ENCODE assay signal across 12 cellular contexts in genomic region chr19:42048992-42049391, GRCh38. TPM values are rescaled to one million over a fixed set of nuclear protein-coding genes. Genes with fewer than 3 reads are reported as not detected.
A peak's percentile ranks its signal among the peaks of the same experiment; 100 is the strongest.
DNase-seq lines count a peak whose midpoint lies in the region; ATAC-seq and TF ChIP-seq lines count a peak whose summit lies in the region.
"Had no signal": no experiment of that assay in that cellular context is flagged by ENCODE, and none has a peak within 500 bp of the region (broad histone marks: within the 10 kb centered on the region; RNA-seq: fewer than 3 reads in every experiment).

No MANE protein-coding gene starts in this region.

- ATAC-seq in GM21360 (IDR thresholded peaks at IDR 0.05; ENCODE audit: unreplicated experiment) = no peak
- ATAC-seq: sciatic nerve had no signal

- DNase-seq in activated naive CD4-positive, alpha-beta T cell treated with anti-CD3 and anti-CD28 coated beads, Interleukin-2, amount 10 ng/mL, durations not matched to agents 7 days and 5 days = peak; percentile 43
- no peak for DNase-seq in activated naive CD4-positive, alpha-beta T cell treated with Interleukin-2 at 50 U/mL for 16 hours
- DNase-seq in NCI-H526 treated with DMSO at 0.1 percent for 48 hours (lab: John Stamatoyannopoulos, UW) = peak; percentile 16
- no peak for DNase-seq in suprapubic skin (ENCODE audit: low spot score in 2 of 2)
- DNase-seq in neural progenitor cell (ENCODE audit: low spot score) = no peak
- DNase-seq in stomach = no peak
- DNase-seq: cortex of kidney, DMS 273 treated with DMSO at 0.1 percent for 48 hours, NCI-H2081 had no signal

- CTCF ChIA-PET in activated naive CD4-positive, alpha-beta T cell treated with anti-CD3 and anti-CD28 coated beads, Interleukin-2, amount 10 ng/mL, durations not matched to agents 7 days and 5 days (lab: Charles Lee) = interaction anchor here (0.6 to 3.0 kb wide), 4 partner anchors 14 to 189 kb away, joined by 3 to 10 read pairs (median 6); partner anchors contain the start of gene RPS19

- H3K4me3 Mint-ChIP-seq in activated naive CD4-positive, alpha-beta T cell treated with anti-CD3 and anti-CD28 coated beads, Interleukin-2, amount 10 ng/mL, durations not matched to agents 7 days and 5 days = peak overlapping the region; percentile 19
- H3K4me3 Mint-ChIP-seq in brain (no peak overlapping the region), neural progenitor cell (no peak overlapping the region)

- no peaks in the 10 kb centered on the region for H3K9me3 Mint-ChIP-seq in activated naive CD4-positive, alpha-beta T cell treated with anti-CD3 and anti-CD28 coated beads, Interleukin-2, amount 10 ng/mL, durations not matched to agents 7 days and 5 days
- no peaks in the 10 kb centered on the region for H3K9me3 Mint-ChIP-seq in brain
- no peaks in the 10 kb centered on the region for H3K9me3 Mint-ChIP-seq in neural progenitor cell

- no peak overlapping the region for H3K9ac ChIP-seq in neural progenitor cell

- TF ChIP-seq CTCF in brain (conservative IDR thresholded peaks at IDR 0.05) (no peak), suprapubic skin (IDR thresholded peaks at IDR 0.05) (no peak), neural progenitor cell (IDR thresholded peaks at IDR 0.05) (no peak), stomach (IDR thresholded peaks at IDR 0.05) (no peak)

- H3K4me1 Mint-ChIP-seq in activated naive CD4-positive, alpha-beta T cell treated with anti-CD3 and anti-CD28 coated beads, Interleukin-2, amount 10 ng/mL, durations not matched to agents 7 days and 5 days = peaks cover 8% of the 10 kb centered on the region
- H3K4me1 Mint-ChIP-seq in brain (no peaks in the 10 kb centered on the region), neural progenitor cell (peaks cover 4% of the 10 kb centered on the region)

- H3K9me3 ChIP-seq in suprapubic skin = no peaks in the 10 kb centered on the region
- H3K9me3 ChIP-seq in neural progenitor cell (ENCODE audit: low read depth) = no peaks in the 10 kb centered on the region
- no peaks in the 10 kb centered on the region for H3K9me3 ChIP-seq in stomach

- H3K4me1 ChIP-seq in suprapubic skin (peaks cover 29% of the 10 kb centered on the region), neural progenitor cell (no peaks in the 10 kb centered on the region), stomach (no peaks in the 10 kb centered on the region)

- H4K20me1 ChIP-seq in neural progenitor cell (ENCODE audit: low read depth) = no peaks in the 10 kb centered on the region

- TF ChIP-seq POLR2A in suprapubic skin (IDR thresholded peaks at IDR 0.05) (no peak), stomach (IDR thresholded peaks at IDR 0.05) (no peak)

- H3K27me3 Mint-ChIP-seq in activated naive CD4-positive, alpha-beta T cell treated with anti-CD3 and anti-CD28 coated beads, Interleukin-2, amount 10 ng/mL, durations not matched to agents 7 days and 5 days = peaks cover 11% of the 10 kb centered on the region
- peaks cover 2% of the 10 kb centered on the region for H3K27me3 Mint-ChIP-seq in brain
- H3K27me3 Mint-ChIP-seq in neural progenitor cell (ENCODE audit: insufficient read depth, low read depth) = peaks cover 5% of the 10 kb centered on the region

- H3K79me2 ChIP-seq in neural progenitor cell (ENCODE audit: low read depth) = no peaks in the 10 kb centered on the region

- intact Hi-C loops in stomach (cut with DNase I; ENCODE audit: low total_unique reads) = no loop called here

- H3K27ac ChIP-seq in suprapubic skin (peak overlapping the region; percentile 9), neural progenitor cell (no peak overlapping the region), stomach (no peak overlapping the region)

- H3K36me3 ChIP-seq in suprapubic skin (no peaks in the 10 kb centered on the region), neural progenitor cell (no peaks in the 10 kb centered on the region), stomach (peaks cover 0 to 50% (median 7%) of the 10 kb centered on the region in 4 donors)

- H3K4me2 ChIP-seq in neural progenitor cell = no peak overlapping the region

- H3K36me3 Mint-ChIP-seq in activated naive CD4-positive, alpha-beta T cell treated with anti-CD3 and anti-CD28 coated beads, Interleukin-2, amount 10 ng/mL, durations not matched to agents 7 days and 5 days = no peaks in the 10 kb centered on the region
- H3K36me3 Mint-ChIP-seq in brain (peaks cover 60% of the 10 kb centered on the region), neural progenitor cell (peaks cover 3% of the 10 kb centered on the region)

- TF ChIP-seq EP300 in suprapubic skin (IDR thresholded peaks at IDR 0.05) = no peak
- TF ChIP-seq EP300 in stomach (IDR thresholded peaks at IDR 0.05) = no peak

- no peak overlapping the region for H2AFZ ChIP-seq in neural progenitor cell (replicated peaks)

- peak overlapping the region; percentile 77 for H3K27ac Mint-ChIP-seq in activated naive CD4-positive, alpha-beta T cell treated with anti-CD3 and anti-CD28 coated beads, Interleukin-2, amount 10 ng/mL, durations not matched to agents 7 days and 5 days
- peak overlapping the region in 3 of 5 experiments; percentile 9 to 55 (median 46) for H3K27ac Mint-ChIP-seq in brain
- no peak overlapping the region for H3K27ac Mint-ChIP-seq in neural progenitor cell

- peak overlapping the region; percentile 25 for H3K4me3 ChIP-seq in suprapubic skin
- no peak overlapping the region for H3K4me3 ChIP-seq in neural progenitor cell
- no peak overlapping the region for H3K4me3 ChIP-seq in stomach

- H3K27me3 ChIP-seq in suprapubic skin (peaks cover under 1% of the 10 kb centered on the region), neural progenitor cell (no peaks in the 10 kb centered on the region), stomach (no peaks in the 10 kb centered on the region)

- 42% methylated on average over 4 of the region's 4 CpGs for whole genome bisulfite sequencing in suprapubic skin
- 21 to 44% (median 33%) methylated on average over 4 of the region's 4 CpGs for WGBS in stomach, 5 donors

- H3F3A ChIP-seq in neural progenitor cell (ENCODE audit: low read depth) = no peaks in the 10 kb centered on the region

RNA-seq across cellular contexts. Expression of gene GRIK5, which starts 21.0 kb away (rescaled TPM):
- 56.5 TPM for polyA plus RNA-seq in brain (ENCODE audit: insufficient read depth, low read depth, low replicate concordance)
- total RNA-seq in suprapubic skin = 1 to 10 TPM in 3 of 4 donors, under 1 TPM in 1; 0.68 to 2.3 (median 1.1) TPM
- total RNA-seq in neural progenitor cell (ENCODE audit: low replicate concordance) = 5.8 and 19.4 TPM in 2 replicates
- total RNA-seq in stomach = 10 to 100 TPM in 2 of 5 donors, 1 to 10 TPM in 3; 2.2 to 74.1 (median 8.3) TPM
- polyA plus RNA-seq in stomach = 1 to 10 TPM in 2 of 3 donors, under 1 TPM in 1; 0.92 to 3.1 (median 1.1) TPM

RNA-seq across cellular contexts. Expression of gene ZNF574, which starts 27.0 kb away (rescaled TPM):
- polyA plus RNA-seq in brain (ENCODE audit: insufficient read depth, low read depth, low replicate concordance) (17.8 TPM), stomach (1 to 10 TPM; 5.5 to 5.7 (median 5.5) TPM)
- total RNA-seq in suprapubic skin (10 to 100 TPM; 31.1 to 42.9 (median 33.5) TPM), neural progenitor cell (ENCODE audit: low replicate concordance) (13.4 and 35.6 TPM in 2 replicates), stomach (10 to 100 TPM in 2 of 5 donors, 1 to 10 TPM in 3; 4.6 to 17.0 (median 8.8) TPM)

RNA-seq across cellular contexts. Expression of gene ATP1A3, which starts 55.0 kb away (rescaled TPM):
- 213 TPM for polyA plus RNA-seq in brain (ENCODE audit: insufficient read depth, low read depth, low replicate concordance)
- not detected for total RNA-seq in suprapubic skin
- 1.6 TPM in 1 of 2 replicates, not detected in the other for total RNA-seq in neural progenitor cell (ENCODE audit: low replicate concordance)
- under 1 TPM in 1 of 5 donors, not detected in 4; 0.29 TPM for total RNA-seq in stomach
- polyA plus RNA-seq in stomach = under 1 TPM in 2 of 3 donors, not detected in 1; 0.12 to 0.45 TPM

Comparison
In these comparisons a context has a peak if more than half of its experiments do, and no peak if none do; other contexts are left out.
1. DNase-seq: peak in activated naive CD4-positive, alpha-beta T cell treated with anti-CD3 and anti-CD28 coated beads, Interleukin-2, amount 10 ng/mL, durations not matched to agents 7 days and 5 days (single experiment) and NCI-H526 treated with DMSO at 0.1 percent for 48 hours (single experiment); none in activated naive CD4-positive, alpha-beta T cell treated with Interleukin-2 at 50 U/mL for 16 hours (single experiment), suprapubic skin (0 of 2), neural progenitor cell (single experiment) and stomach (single experiment).